Comparison of ENCODE assay signal across 9 cellular contexts in the genomic region with DNA sequence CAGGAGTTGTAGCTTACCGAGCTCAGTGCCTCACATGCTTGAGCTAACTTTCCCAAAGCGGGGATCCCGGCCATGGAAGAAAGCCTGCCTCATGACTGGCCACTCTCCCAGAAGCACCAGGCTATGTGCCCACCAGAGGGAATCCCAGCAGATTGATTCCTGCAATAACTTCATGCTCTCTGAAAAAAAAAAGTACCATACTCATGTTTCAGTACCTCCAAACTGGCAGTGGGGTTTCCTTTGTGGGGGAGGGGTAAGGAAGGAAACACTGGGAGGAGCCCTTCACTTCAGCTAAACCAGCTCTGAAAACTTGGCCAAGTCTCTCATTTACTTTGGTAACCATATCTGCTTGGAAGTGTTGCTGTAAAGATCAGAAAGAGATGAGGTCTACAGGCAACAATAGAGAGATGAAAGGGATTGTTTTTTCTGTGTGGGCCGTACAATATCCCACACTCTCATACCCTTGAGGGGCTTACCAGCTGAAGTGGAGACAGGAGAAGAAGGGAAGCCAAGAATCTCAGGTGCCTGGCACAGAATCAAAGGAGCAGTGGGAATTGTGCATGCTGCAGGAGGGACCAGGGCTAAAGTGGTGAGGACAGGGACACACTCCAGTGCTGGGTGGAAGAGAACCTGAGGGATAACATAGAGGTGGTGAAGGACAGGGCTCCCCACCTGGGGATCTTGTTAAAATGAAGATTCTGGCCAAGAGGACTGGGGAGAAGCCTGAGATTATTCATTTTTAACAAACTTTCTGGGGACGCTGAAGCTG. TPM values are rescaled to one million over a fixed set of nuclear protein-coding genes. Genes with fewer than 3 reads are reported as not detected.
DNase-seq lines count a peak whose midpoint lies in the region; ATAC-seq and TF ChIP-seq lines count a peak whose summit lies in the region.
"Had no signal": no experiment of that assay in that cellular context is flagged by ENCODE, and none has a peak within 500 bp of the region (broad histone marks: within the 10 kb centered on the region; RNA-seq: fewer than 3 reads in every experiment).

No MANE protein-coding gene starts in this region.

- DNase-seq in H9 (no peak), PC-3 (no peak), esophagus squamous epithelium (lab: John Stamatoyannopoulos, UW) (no peak), prostate gland (ENCODE audit: low spot score) (peak; percentile 58), occipital lobe (lab: John Stamatoyannopoulos, UW) (no peak), HK-2 (ENCODE audit: unreplicated experiment) (no peak), HEK293T (ENCODE audit: extremely low spot score) (no peak)
- no peak for DNase-seq in stimulated activated CD8-positive, alpha-beta memory T cell treated with anti-CD3 and anti-CD28 coated beads, Interleukin-4, amount 100 ng/mL, for 48 hours
- DNase-seq: NCI-H526 treated with DMSO at 0.1 percent for 48 hours had no signal

- no peak overlapping the region for H4K8ac ChIP-seq in H9 (replicated peaks; ENCODE audit: insufficient read length, low read depth, low read length)

- H2BK5ac ChIP-seq in H9 (ENCODE audit: insufficient read length, low read length): no peak overlapping the region

- H3K27me3 ChIP-seq in H9 (ENCODE audit: insufficient read depth, low read length) (no peaks in the 10 kb centered on the region), PC-3 (ENCODE audit: low read length) (no peaks in the 10 kb centered on the region), esophagus squamous epithelium (no peaks in the 10 kb centered on the region), prostate gland (replicated peaks; ENCODE audit: insufficient read depth) (no peaks in the 10 kb centered on the region)

- no peaks in the 10 kb centered on the region for H3K79me2 ChIP-seq in H9 (ENCODE audit: insufficient read depth, low read length)
- 0 out of 2 replicates have a peak, but pooled peaks cover 6% of the 10 kb centered on the region for H3K79me2 ChIP-seq in PC-3 (ENCODE audit: low read length)

- H3K4me3 ChIP-seq in PC-3 (ENCODE audit: low read length) (no peak overlapping the region), esophagus squamous epithelium (peak overlapping the region; percentile 7 to 29 (median 22)), prostate gland (peak overlapping the region; percentile 12 to 14)

- H3F3A ChIP-seq in PC-3 (ENCODE audit: low read length, unreplicated experiment): no peaks in the 10 kb centered on the region

- H3K36me3 Mint-ChIP-seq in H9 (ENCODE audit: insufficient read depth in 1 of 3, low read depth in 3 of 3): peaks cover 0 to 6% (median 2%) of the 10 kb centered on the region in 3 experiments; a peak in 3 of 7 replicates

- H3K56ac ChIP-seq in H9 (ENCODE audit: insufficient read length, low read depth, low read length): no peak overlapping the region

- peak overlapping the region in 1 of 3 experiments; percentile 84; a peak in 2 of 7 replicates for H3K27ac Mint-ChIP-seq in H9

- intact Hi-C loops in PC-3 (cut with micrococcal nuclease) (loop anchor here (2.0 kb wide), 2 partner anchors 43 to 73 kb away; partner anchors contain the start of genes OMA1 and TACSTD2), esophagus squamous epithelium (cut with DNase I) (no loop called here), prostate gland (cut with DNase I) (no loop called here)

- H2AK5ac ChIP-seq in H9 (ENCODE audit: insufficient read length, low read length): no peak overlapping the region

- no peak overlapping the region for H3K4me2 ChIP-seq in H9 (ENCODE audit: insufficient read depth, insufficient read length, low read length)
- peak overlapping the region; percentile 59 for H3K4me2 ChIP-seq in PC-3 (ENCODE audit: low read length)

- TF ChIP-seq CTCF in H9 (conservative IDR thresholded peaks at IDR 0.05) (no peak), PC-3 (conservative IDR thresholded peaks at IDR 0.05; ENCODE audit: low read depth, low read length) (no peak), esophagus squamous epithelium (IDR thresholded peaks at IDR 0.05) (no peak), prostate gland (IDR thresholded peaks at IDR 0.05) (peak in 1 of 4 experiments; percentile 32)

- peaks cover 2 to 5% of the 10 kb centered on the region in 2 experiments; a peak in 3 of 5 replicates for H3K9me3 Mint-ChIP-seq in H9

- no peak overlapping the region for H2BK15ac ChIP-seq in H9 (ENCODE audit: low read depth, low read length)

- H4K5ac ChIP-seq in H9 (ENCODE audit: insufficient read length, low read depth, low read length): no peak overlapping the region

- CTCF ChIA-PET in PC-3 (lab: Charles Lee): interaction anchor here (1.1 kb wide), 1 partner anchor 33 kb away, joined by 3 read pairs; no protein-coding TSS in a partner anchor
- CTCF ChIA-PET in HEK293T (lab: Yijun Ruan, JAX): no interaction called here

- H2BK12ac ChIP-seq in H9 (ENCODE audit: insufficient read length, low read depth, low read length): no peak overlapping the region

- H3K4me1 ChIP-seq in H9 (ENCODE audit: insufficient read depth, low read length): peaks cover 6% of the 10 kb centered on the region; the same call in 1 of the 2 replicates
- H3K4me1 ChIP-seq in PC-3 (ENCODE audit: insufficient read depth, low read length): peaks cover 34% of the 10 kb centered on the region
- H3K4me1 ChIP-seq in esophagus squamous epithelium: peaks cover 22 to 57% (median 34%) of the 10 kb centered on the region in 3 donors
- H3K4me1 ChIP-seq in prostate gland (replicated peaks): peaks cover 3% of the 10 kb centered on the region

- H3K14ac ChIP-seq in H9 (ENCODE audit: insufficient read depth, low read length): no peak overlapping the region

- no peaks in the 10 kb centered on the region for H3K36me3 ChIP-seq in PC-3 (ENCODE audit: low read depth, low read length)
- no peaks in the 10 kb centered on the region for H3K36me3 ChIP-seq in esophagus squamous epithelium
- no peaks in the 10 kb centered on the region for H3K36me3 ChIP-seq in prostate gland

- no peak overlapping the region for H3K18ac ChIP-seq in H9 (ENCODE audit: insufficient read length, low read depth, low read length)

- no peak for TF ChIP-seq POLR2A in esophagus squamous epithelium (IDR thresholded peaks at IDR 0.05)
- TF ChIP-seq POLR2A in prostate gland (IDR thresholded peaks at IDR 0.05): no peak

- peaks cover 6% of the 10 kb centered on the region; the same call in 1 of the 2 replicates for H3K27me3 Mint-ChIP-seq in H9 (ENCODE audit: low read depth)

- no peaks in the 10 kb centered on the region for H3K9me2 ChIP-seq in PC-3 (replicated peaks; ENCODE audit: low read length)

- H3T11ph ChIP-seq in H9 (ENCODE audit: low read length): no peak overlapping the region

- no peak overlapping the region for H3K4ac ChIP-seq in H9 (ENCODE audit: low read depth, low read length)

- no peak overlapping the region for H3K23ac ChIP-seq in H9 (ENCODE audit: insufficient read length, low read depth, low read length)

- no peaks in the 10 kb centered on the region for H3K79me1 ChIP-seq in H9 (ENCODE audit: insufficient read depth, low read depth, low read length, poor library complexity, severe bottlenecking)

- POLR2A ChIA-PET in PC-3 (lab: Charles Lee; ENCODE audit: unreplicated experiment) (interaction anchor here (0.6 kb wide), 1 partner anchor 261 kb away, joined by 5 read pairs; no protein-coding TSS in a partner anchor), HEK293T (lab: Yijun Ruan, JAX) (no interaction called here)

- BruUV-seq in PC-3 (replicated peaks; lab: Mats Ljungman, UMichigan): no TSS peak

- no peaks in the 10 kb centered on the region for H3K23me2 ChIP-seq in H9 (ENCODE audit: insufficient read length, low read depth, low read length, poor library complexity, severe bottlenecking)

- H3K9ac ChIP-seq in H9 (ENCODE audit: extremely low read depth, insufficient read length, low read length) (no peak overlapping the region), PC-3 (ENCODE audit: low read length) (no peak overlapping the region)

- H3K4me3 Mint-ChIP-seq in H9: no peak overlapping the region

- ATAC-seq in PC-3: no peak

- H3K27ac ChIP-seq in H9 (ENCODE audit: insufficient read length, low read depth, low read length) (no peak overlapping the region), PC-3 (ENCODE audit: low read length) (peak overlapping the region; percentile 31), esophagus squamous epithelium (peak overlapping the region; percentile 82 to 93 (median 92)), prostate gland (peak overlapping the region; percentile 80)

- no peaks in the 10 kb centered on the region for H3K9me3 ChIP-seq in H9 (ENCODE audit: control insufficient read depth, low read depth, low read length)
- H3K9me3 ChIP-seq in PC-3 (ENCODE audit: low read length): no peaks in the 10 kb centered on the region
- H3K9me3 ChIP-seq in esophagus squamous epithelium: no peaks in the 10 kb centered on the region
- no peaks in the 10 kb centered on the region for H3K9me3 ChIP-seq in prostate gland

- no peaks in the 10 kb centered on the region for H4K20me1 ChIP-seq in H9 (ENCODE audit: control insufficient read depth, insufficient read depth, insufficient read length)
- no peaks in the 10 kb centered on the region for H4K20me1 ChIP-seq in PC-3 (ENCODE audit: low read length)

- peak overlapping the region; percentile 23 for H2BK120ac ChIP-seq in H9 (ENCODE audit: low read depth, low read length, poor library complexity, severe bottlenecking)

- no CpG with 5 or more reads among the region's 5 CpGs for WGBS in H9 (ENCODE audit: extremely low coverage, insufficient read length, low lambda C conversion rate)
- 50 to 52% methylated on average over 5 of the region's 5 CpGs for WGBS in esophagus squamous epithelium, 2 donors
- WGBS in prostate gland: 22% methylated on average over 5 of the region's 5 CpGs

- H3K4me1 Mint-ChIP-seq in H9: peaks cover 17 to 24% of the 10 kb centered on the region in 2 experiments

- no peak overlapping the region for H2BK20ac ChIP-seq in H9 (ENCODE audit: low read depth, low read length, poor library complexity, severe bottlenecking)

- H2AFZ ChIP-seq in H9 (ENCODE audit: low read length): peak overlapping the region; percentile 73
- no peak overlapping the region for H2AFZ ChIP-seq in PC-3 (ENCODE audit: low read length)

- no peak overlapping the region for H4K91ac ChIP-seq in H9 (ENCODE audit: insufficient read length, low read depth, low read length)

TF ChIP-seq in HEK293T, 16 proteins besides CTCF, POLR2A, EP300 and RAD21:
- TF ChIP-seq SUZ12 (IDR thresholded peaks at IDR 0.05): no peak
- TF ChIP-seq FOXA1 (IDR thresholded peaks at IDR 0.05): no peak
- TF ChIP-seq LEF1 (IDR thresholded peaks at IDR 0.05; ENCODE audit: borderline replicate concordance): no peak
- no peak for TF ChIP-seq L3MBTL2 (conservative IDR thresholded peaks at IDR 0.05)
- no peak for TF ChIP-seq HDGF (IDR thresholded peaks at IDR 0.05; ENCODE audit: borderline replicate concordance)
- TF ChIP-seq BHLHE40 (IDR thresholded peaks at IDR 0.05; ENCODE audit: borderline replicate concordance): no peak
- no peak for TF ChIP-seq FOXK2 (IDR thresholded peaks at IDR 0.05)
- no peak for TF ChIP-seq SP1 (IDR thresholded peaks at IDR 0.05)

RNA-seq across cellular contexts. Expression of gene TACSTD2, which starts 42.4 kb away (rescaled TPM):
- total RNA-seq in H9 (2021): 1.2 and 1.5 TPM in 2 replicates
- total RNA-seq in PC-3 (2014; rRNA removed): 94.2 and 129 TPM in 2 replicates
- total RNA-seq in esophagus squamous epithelium: 1,000 to 10,000 TPM in 1 of 4 donors, 100 to 1,000 TPM in 3; 565 to 1,522 (median 625) TPM
- 100 to 1,000 TPM; 219 to 310 TPM for total RNA-seq in prostate gland
- total RNA-seq in occipital lobe: 0.16 TPM

Comparison
In these comparisons a context has a peak if more than half of its experiments do, and no peak if none do; other contexts are left out.
1. RNA of gene TACSTD2, which starts 42.4 kb away (total RNA-seq): 565 to 1,522 TPM in esophagus squamous epithelium, 219 to 310 TPM in prostate gland and 94.2 to 129 TPM in PC-3; 1.2 to 1.5 TPM in H9 and 0.16 TPM in occipital lobe (single experiment); every median in the first group is over 10 times any median in the second.